14 cellular contexts compared by ENCODE assay signal in genomic region chr12:2634481-2634880, GRCh38.
DNase-seq lines count a peak whose midpoint lies in the region; ATAC-seq and TF ChIP-seq lines count a peak whose summit lies in the region.
"Had no signal": no experiment of that assay in that cellular context is flagged by ENCODE, and none has a peak within 500 bp of the region (broad histone marks: within the 10 kb centered on the region; RNA-seq: fewer than 3 reads in every experiment).

No MANE protein-coding gene starts in this region.

- H3K4me1 ChIP-seq in RWPE2 (ENCODE audit: insufficient read depth, poor library complexity, severe bottlenecking): no peaks in the 10 kb centered on the region

- no peaks in the 10 kb centered on the region for H3K9me3 ChIP-seq in RWPE2 (ENCODE audit: severe bottlenecking)
- H3K9me3 ChIP-seq: BLaER1 had no signal

- TF ChIP-seq CTCF in RWPE2 (IDR thresholded peaks at IDR 0.05; ENCODE audit: poor library complexity, severe bottlenecking) (no peak), glutamatergic neuron (IDR thresholded peaks at IDR 0.05; ENCODE audit: partially characterized antibody, unreplicated experiment) (no peak), chondrocyte (IDR thresholded peaks at IDR 0.05) (no peak)

- H3K27ac Mint-ChIP-seq in glutamatergic neuron (ENCODE audit: unreplicated experiment) (peak overlapping the region; percentile 20), chondrocyte (ENCODE audit: unreplicated experiment) (no peak overlapping the region)
- H3K27ac Mint-ChIP-seq: CD4-positive, CD25-positive, alpha-beta regulatory T cell; GM23338; H9 had no signal

- H3K4me3 Mint-ChIP-seq in glutamatergic neuron (ENCODE audit: unreplicated experiment): no peak overlapping the region
- H3K4me3 Mint-ChIP-seq in chondrocyte (ENCODE audit: unreplicated experiment): no peak overlapping the region
- H3K4me3 Mint-ChIP-seq: CD4-positive, CD25-positive, alpha-beta regulatory T cell; GM23338; H9 had no signal

- no peaks in the 10 kb centered on the region for H3K36me3 ChIP-seq in RWPE2 (ENCODE audit: low read depth)
- H3K36me3 ChIP-seq: BLaER1 had no signal

- intact Hi-C loops in cardiac septum (cut with DNase I): no loop called here
- intact Hi-C loops in Right ventricle myocardium superior (cut with DNase I): no loop called here

- no peak overlapping the region for H3K27ac ChIP-seq in RWPE2 (ENCODE audit: poor library complexity, severe bottlenecking)
- H3K27ac ChIP-seq: BLaER1 had no signal

- H3K36me3 Mint-ChIP-seq in glutamatergic neuron (ENCODE audit: unreplicated experiment) (peaks cover 15% of the 10 kb centered on the region), chondrocyte (ENCODE audit: low read depth) (peaks cover 17% of the 10 kb centered on the region)
- H3K36me3 Mint-ChIP-seq: CD4-positive, CD25-positive, alpha-beta regulatory T cell had no signal

- DNase-seq in cardiac septum (ENCODE audit: low spot score): peak; percentile 33
- no peak for DNase-seq in Right ventricle myocardium superior
- DNase-seq in RWPE2 (ENCODE audit: low spot score): peak; percentile 29
- no peak for DNase-seq in glutamatergic neuron
- DNase-seq in DMS 273 treated with DMSO at 0.1 percent for 48 hours (lab: John Stamatoyannopoulos, UW): no peak
- no peak for DNase-seq in chondrocyte (ENCODE audit: low spot score)
- DNase-seq in H4 (ENCODE audit: low spot score): no peak
- DNase-seq: 8988T; AML-193; CD4-positive, CD25-positive, alpha-beta regulatory T cell; H9 had no signal

- H3K4me1 Mint-ChIP-seq in glutamatergic neuron (ENCODE audit: low read depth, unreplicated experiment): peaks cover 4% of the 10 kb centered on the region
- peaks cover 46% of the 10 kb centered on the region for H3K4me1 Mint-ChIP-seq in chondrocyte (ENCODE audit: low read depth)
- H3K4me1 Mint-ChIP-seq: CD4-positive, CD25-positive, alpha-beta regulatory T cell had no signal

- H3K9me3 Mint-ChIP-seq in glutamatergic neuron (ENCODE audit: unreplicated experiment) (peaks cover 12% of the 10 kb centered on the region), chondrocyte (ENCODE audit: low read depth) (peaks cover 4% of the 10 kb centered on the region)
- H3K9me3 Mint-ChIP-seq: GM23338 had no signal

- H3K27me3 ChIP-seq in RWPE2 (ENCODE audit: insufficient read depth, poor library complexity, severe bottlenecking): peaks cover 8% of the 10 kb centered on the region
- H3K27me3 ChIP-seq: BLaER1 had no signal

- no peak for ATAC-seq in Right ventricle myocardium superior (ENCODE audit: poor library complexity)
- ATAC-seq in RWPE2 (ENCODE audit: low read depth): no peak
- ATAC-seq: GM23338, K562 had no signal

- H3K4me3 ChIP-seq in RWPE2 (ENCODE audit: severe bottlenecking): no peak overlapping the region
- H3K4me3 ChIP-seq: BLaER1, GM23338, K562 had no signal

- H3K27me3 Mint-ChIP-seq in glutamatergic neuron (ENCODE audit: unreplicated experiment): peaks cover 8% of the 10 kb centered on the region
- no peaks in the 10 kb centered on the region for H3K27me3 Mint-ChIP-seq in chondrocyte (ENCODE audit: low read depth)

Comparison
In these comparisons a context has a peak if more than half of its experiments do, and no peak if none do; other contexts are left out.
1. DNase-seq: peak in cardiac septum (single experiment) and RWPE2 (single experiment); none in Right ventricle myocardium superior (single experiment), glutamatergic neuron (single experiment), DMS 273 treated with DMSO at 0.1 percent for 48 hours (single experiment), chondrocyte (single experiment) and H4 (single experiment).